ENCODE assay signal across 2 cellular contexts in genomic region chr17:41350381-41350878, GRCh38. TPM values are rescaled to one million over a fixed set of nuclear protein-coding genes. Genes with fewer than 3 reads are reported as not detected.
"Had no signal": no experiment of that assay in that cellular context is flagged by ENCODE, and none has a peak within 500 bp of the region (broad histone marks: within the 10 kb centered on the region; RNA-seq: fewer than 3 reads in every experiment).

Gene KRT33A, minus strand, starts transcription at chr17:41350828. Its CDS starts 61 bp downstream, at chr17:41350767.

RNA-seq across cellular contexts. Expression of gene KRT33A, which starts in this region (rescaled TPM):
- total RNA-seq: LHCN-M2, MCF 10A had no signal
